8 cellular contexts compared by ENCODE assay signal in genomic region chr5:93584531-93585053, GRCh38. TPM values are rescaled to one million over a fixed set of nuclear protein-coding genes. Genes with fewer than 3 reads are reported as not detected.
DNase-seq lines count a peak whose midpoint lies in the region; ATAC-seq and TF ChIP-seq lines count a peak whose summit lies in the region.

No MANE protein-coding gene starts in this region.

- H3K27ac Mint-ChIP-seq in activated naive CD8-positive, alpha-beta T cell treated with anti-CD3 and anti-CD28 coated beads, Interleukin-2, amount 50 U/mL, for 24 hours, result no peak overlapping the region

- peaks cover 14 to 89% (median 82%) of the 10 kb centered on the region in 7 donors for H3K27me3 ChIP-seq in heart right ventricle
- peaks cover 64% of the 10 kb centered on the region for H3K27me3 ChIP-seq in lower lobe of right lung (ENCODE audit: low read depth)
- no peaks in the 10 kb centered on the region for H3K27me3 ChIP-seq in aorta (ENCODE audit: control insufficient read depth in 1 of 2, insufficient read depth in 2 of 2, low read length in 1 of 2)

- peaks cover 7% of the 10 kb centered on the region for H3K36me3 Mint-ChIP-seq in activated naive CD8-positive, alpha-beta T cell treated with anti-CD3 and anti-CD28 coated beads, Interleukin-2, amount 50 U/mL, for 24 hours (ENCODE audit: low read depth)

- peaks cover 43% of the 10 kb centered on the region for H3K4me1 Mint-ChIP-seq in activated naive CD8-positive, alpha-beta T cell treated with anti-CD3 and anti-CD28 coated beads, Interleukin-2, amount 50 U/mL, for 24 hours

- DNase-seq in heart right ventricle (no peak), Right ventricle myocardium superior (no peak), lower lobe of right lung (no peak), aorta (peak in 1 of 2 donors; percentile 77), NCI-H1417 (lab: John Stamatoyannopoulos, UW) (no peak), NCI-H69 (lab: John Stamatoyannopoulos, UW) (no peak)
- no peak for DNase-seq in activated naive CD8-positive, alpha-beta T cell treated with anti-CD3 and anti-CD28 coated beads, Interleukin-2, amount 50 U/mL, for 24 hours

- no peak for TF ChIP-seq CTCF in heart right ventricle (IDR thresholded peaks at IDR 0.05)
- TF ChIP-seq CTCF in lower lobe of right lung (IDR thresholded peaks at IDR 0.05), result no peak

- peaks cover 54% of the 10 kb centered on the region for H3K27me3 Mint-ChIP-seq in activated naive CD8-positive, alpha-beta T cell treated with anti-CD3 and anti-CD28 coated beads, Interleukin-2, amount 50 U/mL, for 24 hours

- H3K9me3 Mint-ChIP-seq in activated naive CD8-positive, alpha-beta T cell treated with anti-CD3 and anti-CD28 coated beads, Interleukin-2, amount 50 U/mL, for 24 hours, result no peaks in the 10 kb centered on the region

- peak overlapping the region; percentile 4 for H3K4me3 Mint-ChIP-seq in activated naive CD8-positive, alpha-beta T cell treated with anti-CD3 and anti-CD28 coated beads, Interleukin-2, amount 50 U/mL, for 24 hours

- no peak for ATAC-seq in heart right ventricle
- ATAC-seq in Right ventricle myocardium superior (ENCODE audit: poor library complexity), result no peak
- ATAC-seq in activated naive CD8-positive, alpha-beta T cell treated with anti-CD3 and anti-CD28 coated beads, Interleukin-2, amount 50 U/mL, for 24 hours, result no peak
- ATAC-seq in lower lobe of right lung, result no peak
- no peak for ATAC-seq in aorta (ENCODE audit: low FRiP score)
- ATAC-seq in HG03196 (IDR thresholded peaks at IDR 0.05; ENCODE audit: unreplicated experiment), result no peak

- intact Hi-C loops in heart right ventricle (cut with DNase I) (loop anchor here in 6 of 10 donors (5.0 to 10.0 kb wide), 4 partner anchors 218 to 1110 kb away; no protein-coding TSS in a partner anchor), Right ventricle myocardium superior (cut with DNase I) (no loop called here), lower lobe of right lung (cut with DNase I) (loop anchor here (10.0 kb wide), 1 partner anchor 330 kb away; no protein-coding TSS in a partner anchor), aorta (cut with DNase I) (loop anchor here (5.0 kb wide), 1 partner anchor 218 kb away; no protein-coding TSS in a partner anchor)

- no peaks in the 10 kb centered on the region for H3K9me3 ChIP-seq in heart right ventricle
- H3K9me3 ChIP-seq in lower lobe of right lung, result no peaks in the 10 kb centered on the region
- H3K9me3 ChIP-seq in aorta (ENCODE audit: control insufficient read depth, low read length), result no peaks in the 10 kb centered on the region

- WGBS in heart right ventricle, 2 donors, result 0 to 2% methylated on average over 11 to 52 of the region's 54 CpGs
- 1 to 2% methylated on average over 12 to 52 of the region's 54 CpGs for WGBS in aorta, 2 donors

- H3K4me3 ChIP-seq in heart right ventricle (peak overlapping the region in 9 of 10 donors; percentile 41 to 54 (median 50)), lower lobe of right lung (peak overlapping the region; percentile 59), aorta (ENCODE audit: low read length in 2 of 2) (peak overlapping the region; percentile 66 to 69)

- H3K27ac ChIP-seq in heart right ventricle (no peak overlapping the region), lower lobe of right lung (peak overlapping the region; percentile 80), aorta (ENCODE audit: low read depth in 1 of 2, low read length in 2 of 2) (no peak overlapping the region)

- H3K36me3 ChIP-seq in heart right ventricle (no peaks in the 10 kb centered on the region), lower lobe of right lung (no peaks in the 10 kb centered on the region), aorta (ENCODE audit: control insufficient read depth in 1 of 2, insufficient read depth in 2 of 2, low read length in 1 of 2) (no peaks in the 10 kb centered on the region)

- H3K4me1 ChIP-seq in heart right ventricle, result peaks cover 6 to 51% (median 28%) of the 10 kb centered on the region in 9 donors
- H3K4me1 ChIP-seq in lower lobe of right lung, result peaks cover 31% of the 10 kb centered on the region
- H3K4me1 ChIP-seq in aorta (ENCODE audit: control insufficient read depth in 1 of 2, insufficient read depth in 2 of 2, low read length in 2 of 2), result no peaks in the 10 kb centered on the region

RNA-seq across cellular contexts. Expression of gene NR2F1, which starts 1.6 kb away (rescaled TPM):
- 1 to 10 TPM in 4 of 10 donors, under 1 TPM in 6; 0.27 to 2.4 (median 0.92) TPM for total RNA-seq in heart right ventricle
- polyA plus RNA-seq in heart right ventricle, result 1 to 10 TPM in 1 of 2 donors, under 1 TPM in 1; 0.44 to 1.1 TPM
- 0.70 TPM for total RNA-seq in Right ventricle myocardium superior
- 42.6 TPM for total RNA-seq in lower lobe of right lung
- total RNA-seq in aorta, result 10 to 100 TPM in 1 of 2 donors, 1 to 10 TPM in 1; 10.0 to 27.0 TPM
- polyA plus RNA-seq in aorta, result under 1 TPM in 1 of 2 donors, not detected in 1; 0.72 TPM

RNA-seq across cellular contexts. Expression of gene NR2F1-AS1, which starts 3.6 kb away (rescaled TPM):
- total RNA-seq in heart right ventricle (under 1 TPM in 9 of 10 donors, not detected in 1; 0.44 to 0.87 (median 0.59) TPM), Right ventricle myocardium superior (0.22 TPM), lower lobe of right lung (11.1 TPM), aorta (10 to 100 TPM in 1 of 2 donors, 1 to 10 TPM in 1; 7.6 to 16.8 TPM)
- polyA plus RNA-seq in heart right ventricle (1 to 10 TPM in 1 of 2 donors, under 1 TPM in 1; 0.41 to 2.9 TPM), aorta (1 to 10 TPM in 1 of 2 donors, under 1 TPM in 1; 0.08 to 2.8 TPM)
